Comparison of ENCODE assay signal across 8 cellular contexts in the genomic region with DNA sequence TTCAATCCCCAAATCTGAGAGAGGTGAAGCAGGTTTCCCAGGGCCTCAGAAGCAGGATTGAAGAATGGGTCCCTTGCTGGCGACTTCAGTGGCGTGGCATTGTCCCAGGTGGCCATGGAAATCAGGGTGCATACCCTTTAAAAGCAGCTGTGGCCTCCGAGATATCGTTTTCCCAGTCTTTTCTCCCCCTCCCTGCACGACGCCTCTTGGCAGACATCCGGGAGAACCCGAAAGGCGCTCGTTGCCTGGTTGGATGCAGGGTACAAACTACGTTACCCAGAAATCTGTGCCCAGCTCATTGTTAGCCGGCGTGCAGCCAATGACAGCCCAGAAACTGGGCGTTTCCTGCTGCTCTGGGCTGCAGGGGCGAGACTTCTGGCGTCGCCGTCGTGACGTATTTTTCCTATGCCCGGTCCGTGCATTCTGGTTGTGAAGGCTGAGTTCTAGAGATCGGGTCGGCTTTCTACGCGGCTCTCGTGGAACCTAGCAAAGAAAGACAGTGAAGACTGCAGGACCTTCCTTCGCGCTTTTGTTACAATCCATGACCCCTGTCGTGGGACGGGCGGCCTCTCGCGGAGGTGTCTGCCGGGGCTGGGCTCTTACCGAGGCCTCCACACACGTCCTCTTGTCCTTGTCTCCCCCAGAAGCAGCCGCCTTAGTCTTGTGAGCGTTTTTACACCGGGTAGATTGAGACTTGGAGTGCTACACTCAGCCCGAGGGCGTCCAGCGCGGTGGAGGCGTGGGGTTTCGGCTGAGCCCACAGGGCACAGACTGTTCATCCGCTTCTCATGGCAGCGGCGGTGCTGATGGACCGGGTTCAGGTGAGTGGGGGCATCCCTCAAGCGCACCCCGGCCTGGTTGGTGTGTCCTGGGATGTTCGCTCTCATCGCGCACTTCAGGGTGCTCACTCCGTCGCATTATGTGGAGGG. TPM values are rescaled to one million over a fixed set of nuclear protein-coding genes. Genes with fewer than 3 reads are reported as not detected.
DNase-seq lines count a peak whose midpoint lies in the region; ATAC-seq and TF ChIP-seq lines count a peak whose summit lies in the region.

A gene (plus strand): TSS at position 395 of the 929 bp plus-strand sequence. CDS start 394 bp downstream, at position 789.

- no peak within 1 kb of the TSS for H2BK15ac ChIP-seq in mesendoderm (replicated peaks; ENCODE audit: low read depth)

- peak; percentile 78 to 85 (median 84) for DNase-seq in CD4-positive, alpha-beta memory T cell
- peak; percentile 79 for DNase-seq in NCI-H82 treated with DMSO at 0.1 percent for 48 hours (lab: John Stamatoyannopoulos, UW; ENCODE audit: unreplicated experiment)
- DNase-seq in activated CD8-positive, alpha-beta memory T cell treated with anti-CD3 and anti-CD28 coated beads for 48 hours (ENCODE audit: low read depth in 2 of 3, low spot score in 2 of 3) = peak; percentile 34 to 68 (median 58)
- peak; percentile 97 for DNase-seq in endodermal cell
- DNase-seq in mesendoderm = peak; percentile 98
- DNase-seq in stimulated activated CD8-positive, alpha-beta memory T cell treated with anti-CD3 and anti-CD28 coated beads, Interleukin-12 subunit alpha, Interleukin-12 subunit beta, amount 100 ng/mL, for 4 hours (ENCODE audit: low read depth) = peak; percentile 68

- no peak within 1 kb of the TSS for H3K4ac ChIP-seq in mesendoderm (ENCODE audit: low read depth, low read length)

- H3K9me3 ChIP-seq in CD4-positive, alpha-beta memory T cell (ENCODE audit: control insufficient read depth in 1 of 2, low read length in 2 of 2) = peaks cover 0 to 8% of the 10 kb centered on the region in 2 donors
- H3K9me3 ChIP-seq in endodermal cell (ENCODE audit: control insufficient read depth, low read length) = no peaks in the 10 kb centered on the region

- peaks cover 28 to 39% (median 31%) of the 10 kb centered on the region in 4 donors for H3K4me1 Mint-ChIP-seq in CD4-positive, alpha-beta memory T cell
- peaks cover 16% of the 10 kb centered on the region for H3K4me1 Mint-ChIP-seq in endodermal cell

- H3K79me2 ChIP-seq in mesendoderm (ENCODE audit: control insufficient read depth, insufficient read depth, low read length) = peaks cover 24% of the 10 kb centered on the region

- peaks cover 22% of the 10 kb centered on the region for H3K79me1 ChIP-seq in mesendoderm (ENCODE audit: low read length)

- H3K27ac ChIP-seq in CD4-positive, alpha-beta memory T cell (ENCODE audit: low read depth, low read length) = peak within 1 kb of the TSS; percentile 73
- H3K27ac ChIP-seq in endodermal cell (ENCODE audit: low read depth, low read length) (peak within 1 kb of the TSS; percentile 63), mesendoderm (ENCODE audit: low read depth, low read length) (no peak within 1 kb of the TSS)

- peaks cover 2% of the 10 kb centered on the region in 2 donors for H3K27me3 Mint-ChIP-seq in CD4-positive, alpha-beta memory T cell
- H3K27me3 Mint-ChIP-seq in endodermal cell (ENCODE audit: insufficient read depth) = peaks cover 14% of the 10 kb centered on the region

- peaks cover 47 to 57% of the 10 kb centered on the region in 2 donors for H3K36me3 Mint-ChIP-seq in CD4-positive, alpha-beta memory T cell
- peaks cover 34% of the 10 kb centered on the region for H3K36me3 Mint-ChIP-seq in endodermal cell (ENCODE audit: low read depth)

- peak within 1 kb of the TSS; percentile 80 for H3K4me2 ChIP-seq in mesendoderm (ENCODE audit: low read length)

- peak within 1 kb of the TSS; percentile 95 for H3K56ac ChIP-seq in mesendoderm (ENCODE audit: low read length)

- no peak within 1 kb of the TSS for H2BK5ac ChIP-seq in mesendoderm (ENCODE audit: low read length)

- H3K36me3 ChIP-seq in CD4-positive, alpha-beta memory T cell (ENCODE audit: insufficient read depth, low read length) = peaks cover 27% of the 10 kb centered on the region
- H3K36me3 ChIP-seq in endodermal cell (ENCODE audit: control insufficient read depth, insufficient read depth, low read length) = peaks cover 26% of the 10 kb centered on the region
- H3K36me3 ChIP-seq in mesendoderm (ENCODE audit: control insufficient read depth, insufficient read depth, low read length) = peaks cover 6% of the 10 kb centered on the region

- TF ChIP-seq CTCF in endodermal cell (conservative IDR thresholded peaks at IDR 0.05) = no peak

- H3K4me3 ChIP-seq in CD4-positive, alpha-beta memory T cell (ENCODE audit: low read length in 2 of 2) = peak within 1 kb of the TSS; percentile 43 to 93
- peak within 1 kb of the TSS; percentile 95 for H3K4me3 ChIP-seq in endodermal cell (ENCODE audit: low read length)
- H3K4me3 ChIP-seq in mesendoderm (ENCODE audit: low read length) = peak within 1 kb of the TSS; percentile 94

- CTCF ChIA-PET in CD4-positive, alpha-beta memory T cell (lab: Charles Lee; ENCODE audit: partially characterized antibody) = no interaction called here

- peak within 1 kb of the TSS; percentile 91 for H4K8ac ChIP-seq in mesendoderm (ENCODE audit: low read depth, low read length)

- peaks cover 20% of the 10 kb centered on the region for H3K4me1 ChIP-seq in CD4-positive, alpha-beta memory T cell (ENCODE audit: insufficient read depth, low read length)
- H3K4me1 ChIP-seq in endodermal cell (ENCODE audit: control insufficient read depth, insufficient read depth, low read length) = no peaks in the 10 kb centered on the region
- H3K4me1 ChIP-seq in mesendoderm (ENCODE audit: control insufficient read depth, low read depth, low read length) = peaks cover 5% of the 10 kb centered on the region

- peak within 1 kb of the TSS; percentile 94 to 99 (median 96) for H3K4me3 Mint-ChIP-seq in CD4-positive, alpha-beta memory T cell
- H3K4me3 Mint-ChIP-seq in endodermal cell = peak within 1 kb of the TSS; percentile 98

- no peak within 1 kb of the TSS for H3K23ac ChIP-seq in mesendoderm (ENCODE audit: low read length)

- intact Hi-C loops in CD4-positive, alpha-beta memory T cell (cut with micrococcal nuclease) = loop anchor here (1.0 to 2.0 kb wide), 2 partner anchors 12 to 110 kb away; a partner anchor contains a TSS

- H3K9ac ChIP-seq in endodermal cell (ENCODE audit: extremely low read depth, low read length, poor library complexity, severe bottlenecking) (peak within 1 kb of the TSS; percentile 87), mesendoderm (ENCODE audit: low read length) (peak within 1 kb of the TSS; percentile 93)

- POLR2A ChIA-PET in CD4-positive, alpha-beta memory T cell (lab: Charles Lee; ENCODE audit: partially characterized antibody) = interaction anchor here (0.7 to 1.7 kb wide), 6 partner anchors 12 to 538 kb away, joined by 3 to 12 read pairs (median 4); a partner anchor contains a TSS

- peaks cover 3 to 72% (median 51%) of the 10 kb centered on the region in 8 donors for H3K9me3 Mint-ChIP-seq in CD4-positive, alpha-beta memory T cell
- peaks cover 2% of the 10 kb centered on the region for H3K9me3 Mint-ChIP-seq in endodermal cell

- 1% methylated on average over 46 to 57 of the region's 57 CpGs for WGBS in endodermal cell (ENCODE audit: insufficient coverage in 1 of 2, insufficient read length in 1 of 2), 2 experiments
- no CpG with 5 or more reads among the region's 57 CpGs for WGBS in mesendoderm (ENCODE audit: extremely low coverage, insufficient coverage, low lambda C conversion rate)

- no peak within 1 kb of the TSS for H2AK5ac ChIP-seq in mesendoderm (ENCODE audit: low read length)

- H3K27ac Mint-ChIP-seq in CD4-positive, alpha-beta memory T cell = peak within 1 kb of the TSS; percentile 83 to 97 (median 96)
- H3K27ac Mint-ChIP-seq in endodermal cell = peak within 1 kb of the TSS; percentile 97

- H3K18ac ChIP-seq in mesendoderm (ENCODE audit: low read length) = no peak within 1 kb of the TSS

- H3K27me3 ChIP-seq in CD4-positive, alpha-beta memory T cell (ENCODE audit: insufficient read depth, low read length) = no peaks in the 10 kb centered on the region
- H3K27me3 ChIP-seq in endodermal cell (ENCODE audit: control insufficient read depth, insufficient read depth, low read length, poor library complexity, severe bottlenecking) (peaks cover 12% of the 10 kb centered on the region), mesendoderm (ENCODE audit: insufficient read depth, low read length, poor library complexity) (no peaks in the 10 kb centered on the region)

- ATAC-seq in GM19438 (IDR thresholded peaks at IDR 0.05; ENCODE audit: low read depth, unreplicated experiment) (peak; percentile 97), HG03571 (IDR thresholded peaks at IDR 0.05; ENCODE audit: unreplicated experiment) (peak; percentile 96)

- no peak within 1 kb of the TSS for H2BK120ac ChIP-seq in mesendoderm (ENCODE audit: low read depth, low read length)

- H4K5ac ChIP-seq in mesendoderm (ENCODE audit: low read length) = peak within 1 kb of the TSS; percentile 94

RNA-seq across cellular contexts. Expression of the gene that starts here (rescaled TPM):
- total RNA-seq in CD4-positive, alpha-beta memory T cell = 10 to 100 TPM; 13.3 to 13.6 TPM
- polyA plus RNA-seq in CD4-positive, alpha-beta memory T cell = 1 to 10 TPM in 1 of 2 donors, under 1 TPM in 1; 0.43 to 4.1 TPM
- 10 to 100 TPM; 11.6 to 12.3 TPM for total RNA-seq in endodermal cell
- 9.9 TPM for polyA plus RNA-seq in endodermal cell (2013, experiment 1 of 2)
- polyA plus RNA-seq in endodermal cell (2013, experiment 2 of 2) = 8.4 TPM
- polyA plus RNA-seq in mesendoderm (2013, experiment 1 of 2) = 4.1 TPM
- 4.1 TPM for polyA plus RNA-seq in mesendoderm (2013, experiment 2 of 2)
